ENCODE assay signal across 1 cellular context in the genomic region with DNA sequence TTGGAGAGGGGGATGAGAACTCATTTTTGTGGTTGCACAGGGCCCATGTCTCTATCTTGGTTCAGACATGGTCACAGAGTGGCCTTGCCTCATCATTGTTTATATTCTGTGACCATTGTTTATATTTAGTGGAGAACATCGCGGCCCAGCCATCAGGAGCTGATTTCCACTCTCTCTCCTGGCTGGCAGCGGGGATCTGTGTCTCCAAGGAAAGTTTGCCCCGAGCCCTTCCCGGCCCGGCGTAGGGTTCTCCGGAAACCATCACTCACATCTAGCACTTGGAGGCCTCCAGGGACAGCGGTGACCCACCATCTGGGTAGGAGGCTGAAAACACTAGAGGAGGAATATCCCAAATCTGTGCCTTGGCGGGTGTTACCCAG.
TF ChIP-seq lines count a peak whose summit lies in the region.

No MANE protein-coding gene starts in this region.

TF ChIP-seq in HCT116, 20 proteins besides CTCF, POLR2A, EP300 and RAD21 (continued from another document):
- TF ChIP-seq, protein P1, sequence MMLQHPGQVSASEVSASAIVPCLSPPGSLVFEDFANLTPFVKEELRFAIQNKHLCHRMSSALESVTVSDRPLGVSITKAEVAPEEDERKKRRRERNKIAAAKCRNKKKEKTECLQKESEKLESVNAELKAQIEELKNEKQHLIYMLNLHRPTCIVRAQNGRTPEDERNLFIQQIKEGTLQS (IDR thresholded peaks at IDR 0.05), result no peak
TF ChIP-seq in HCT116: peak in this region for 0.
